8 cellular contexts compared by ENCODE assay signal in genomic region chr5:139658928-139659667, GRCh38. TPM values are rescaled to one million over a fixed set of nuclear protein-coding genes. Genes with fewer than 3 reads are reported as not detected.
DNase-seq lines count a peak whose midpoint lies in the region; ATAC-seq and TF ChIP-seq lines count a peak whose summit lies in the region.

No MANE protein-coding gene starts in this region.

- no peak for ATAC-seq in GM18858 (IDR thresholded peaks at IDR 0.05; ENCODE audit: unreplicated experiment)

- 47% methylated on average over 15 of the region's 15 CpGs for WGBS in prostate gland

- H3K4me3 ChIP-seq in SK-N-MC = peak overlapping the region; percentile 69
- H3K4me3 ChIP-seq in prostate gland = peak overlapping the region in 1 of 2 donors; percentile 16

- TF ChIP-seq POLR2A in GM19099 (IDR thresholded peaks at IDR 0.05; ENCODE audit: extremely low read depth, insufficient read length, low read depth) (peak; percentile 31), prostate gland (IDR thresholded peaks at IDR 0.05) (peak; percentile 7)

- H3K27ac ChIP-seq in SK-N-MC (peak overlapping the region; percentile 74), prostate gland (peak overlapping the region; percentile 89 to 94)

- no peaks in the 10 kb centered on the region for H3K27me3 ChIP-seq in prostate gland (replicated peaks; ENCODE audit: insufficient read depth)

- no peaks in the 10 kb centered on the region for H3K36me3 ChIP-seq in SK-N-MC (ENCODE audit: insufficient read depth, low read length)
- H3K36me3 ChIP-seq in prostate gland = no peaks in the 10 kb centered on the region

- intact Hi-C loops in prostate gland (cut with DNase I) = no loop called here

- DNase-seq in SK-N-MC (ENCODE audit: low read depth, low spot score) = no peak
- DNase-seq in fibroblast of the conjunctiva (ENCODE audit: low read depth) = peak; percentile 38
- DNase-seq in prostate gland (ENCODE audit: low spot score) = no peak
- no peak for DNase-seq in epidermal melanocyte (ENCODE audit: insufficient read length, low spot score)
- DNase-seq in occipital lobe (lab: John Stamatoyannopoulos, UW) = no peak
- DNase-seq in putamen (ENCODE audit: low spot score) = no peak

- H3K4me1 ChIP-seq in prostate gland (replicated peaks) = peaks cover 68% of the 10 kb centered on the region

- H3K9ac ChIP-seq in SK-N-MC (ENCODE audit: insufficient read length) = peak overlapping the region; percentile 39

- H3K9me3 ChIP-seq in SK-N-MC (ENCODE audit: low read depth, low read length) (no peaks in the 10 kb centered on the region), prostate gland (no peaks in the 10 kb centered on the region)

- TF ChIP-seq CTCF in prostate gland (IDR thresholded peaks at IDR 0.05) = no peak

RNA-seq across cellular contexts. Expression of gene CXXC5, which starts 10.9 kb away (rescaled TPM):
- total RNA-seq in prostate gland (10 to 100 TPM; 47.4 to 47.7 TPM), occipital lobe (37.1 TPM)
